In genomic region chr17:82299452-82299851, GRCh38 we compare ENCODE assay signal across 14 cellular contexts. TPM values are rescaled to one million over a fixed set of nuclear protein-coding genes. Genes with fewer than 3 reads are reported as not detected.
DNase-seq lines count a peak whose midpoint lies in the region; ATAC-seq, FAIRE-seq and TF ChIP-seq lines count a peak whose summit lies in the region.
"Had no signal": no experiment of that assay in that cellular context is flagged by ENCODE, and none has a peak within 500 bp of the region (broad histone marks: within the 10 kb centered on the region; RNA-seq: fewer than 3 reads in every experiment).

No MANE protein-coding gene starts in this region.

- intact Hi-C loops in activated T-helper 2 cell treated with anti-CD3 and anti-CD28 coated beads, Interferon-gamma antibody, Interleukin-2, Interleukin-4, amounts not matched to agents 10 μg/mL and 5 μg/mL and 100 μg/mL, durations not matched to agents 14 hours and 24 hours and 36 hours (cut with micrococcal nuclease), result no loop called here
- intact Hi-C loops in natural killer cell (cut with micrococcal nuclease), result loop anchor here (5.0 kb wide), 1 partner anchor 82 kb away; no protein-coding TSS in a partner anchor

- TF ChIP-seq CTCF in 22Rv1 (IDR thresholded peaks at IDR 0.05) (no peak), natural killer cell (IDR thresholded peaks at IDR 0.05) (no peak)

- peaks cover 2% of the 10 kb centered on the region for H3K36me3 Mint-ChIP-seq in activated T-helper 2 cell treated with anti-CD3 and anti-CD28 coated beads, Interferon-gamma antibody, Interleukin-2, Interleukin-4, amounts not matched to agents 10 μg/mL and 5 μg/mL and 100 μg/mL, durations not matched to agents 14 hours and 24 hours and 36 hours (ENCODE audit: low read depth)
- H3K36me3 Mint-ChIP-seq in natural killer cell, result no peaks in the 10 kb centered on the region

- H3K27ac Mint-ChIP-seq in activated T-helper 2 cell treated with anti-CD3 and anti-CD28 coated beads, Interferon-gamma antibody, Interleukin-2, Interleukin-4, amounts not matched to agents 10 μg/mL and 5 μg/mL and 100 μg/mL, durations not matched to agents 14 hours and 24 hours and 36 hours, result peak overlapping the region; percentile 100
- peak overlapping the region; percentile 99 for H3K27ac Mint-ChIP-seq in natural killer cell

- H3K27ac ChIP-seq in 22Rv1, result peak overlapping the region; percentile 97

- no peak for ATAC-seq in natural killer cell
- ATAC-seq in GM21360 (IDR thresholded peaks at IDR 0.05; ENCODE audit: unreplicated experiment), result no peak
- ATAC-seq in esophagus mucosa, result no peak
- ATAC-seq: activated CD4-positive, CD25-positive, alpha-beta regulatory T cell treated with anti-CD3 and anti-CD28 coated beads, Interleukin-2, amount 50 U/mL, for 24 hours had no signal

- peaks cover 63% of the 10 kb centered on the region for H3K4me1 Mint-ChIP-seq in activated T-helper 2 cell treated with anti-CD3 and anti-CD28 coated beads, Interferon-gamma antibody, Interleukin-2, Interleukin-4, amounts not matched to agents 10 μg/mL and 5 μg/mL and 100 μg/mL, durations not matched to agents 14 hours and 24 hours and 36 hours (ENCODE audit: low read depth)
- H3K4me1 Mint-ChIP-seq in natural killer cell, result peaks cover 63 to 88% of the 10 kb centered on the region in 2 donors

- H3K4me3 Mint-ChIP-seq in activated T-helper 2 cell treated with anti-CD3 and anti-CD28 coated beads, Interferon-gamma antibody, Interleukin-2, Interleukin-4, amounts not matched to agents 10 μg/mL and 5 μg/mL and 100 μg/mL, durations not matched to agents 14 hours and 24 hours and 36 hours (ENCODE audit: low read depth), result peak overlapping the region; percentile 89
- H3K4me3 Mint-ChIP-seq in natural killer cell, result peak overlapping the region; percentile 92

- no peaks in the 10 kb centered on the region for H3K36me3 ChIP-seq in H7 (replicated peaks; ENCODE audit: control insufficient read depth, insufficient read depth, low read length)

- no peak for FAIRE-seq in urothelium cell line (lab: Jason Lieb, UNC)
- FAIRE-seq: astrocyte had no signal

- no peaks in the 10 kb centered on the region for H3K27me3 ChIP-seq in H7 (ENCODE audit: control insufficient read depth, insufficient read depth, low read length)

- H3K9me3 Mint-ChIP-seq in activated T-helper 2 cell treated with anti-CD3 and anti-CD28 coated beads, Interferon-gamma antibody, Interleukin-2, Interleukin-4, amounts not matched to agents 10 μg/mL and 5 μg/mL and 100 μg/mL, durations not matched to agents 14 hours and 24 hours and 36 hours, result no peaks in the 10 kb centered on the region
- no peaks in the 10 kb centered on the region for H3K9me3 Mint-ChIP-seq in natural killer cell

- no peak overlapping the region for H3K4me3 ChIP-seq in H7 (ENCODE audit: insufficient read depth, low read depth, low read length)

- peak; percentile 68 for DNase-seq in H7
- DNase-seq in activated T-helper 2 cell treated with anti-CD3 and anti-CD28 coated beads, Interferon-gamma antibody, Interleukin-2, Interleukin-4, amounts not matched to agents 10 μg/mL and 5 μg/mL and 100 μg/mL, durations not matched to agents 14 hours and 24 hours and 36 hours (ENCODE audit: low spot score), result peak; percentile 35
- DNase-seq in natural killer cell, result no peak
- no peak for DNase-seq in urothelium cell line (ENCODE audit: low spot score)
- DNase-seq in occipital lobe (lab: John Stamatoyannopoulos, UW), result no peak
- DNase-seq: MV-4-11, NCI-H510A treated with DMSO at 0.1 percent for 48 hours, SHP77, substantia nigra had no signal

- H3K27me3 Mint-ChIP-seq in activated T-helper 2 cell treated with anti-CD3 and anti-CD28 coated beads, Interferon-gamma antibody, Interleukin-2, Interleukin-4, amounts not matched to agents 10 μg/mL and 5 μg/mL and 100 μg/mL, durations not matched to agents 14 hours and 24 hours and 36 hours (ENCODE audit: low read depth), result no peaks in the 10 kb centered on the region
- H3K27me3 Mint-ChIP-seq in natural killer cell (ENCODE audit: low read depth in 2 of 2), result no peaks in the 10 kb centered on the region

RNA-seq across cellular contexts. Expression of gene CD7, which starts 18.0 kb away (rescaled TPM):
- total RNA-seq in H7 (2014; rRNA removed; shearing (Covaris generic)), result 0.38 and 1.7 TPM in 2 replicates
- total RNA-seq in activated T-helper 2 cell treated with anti-CD3 and anti-CD28 coated beads, Interferon-gamma antibody, Interleukin-2, Interleukin-4, amounts not matched to agents 10 μg/mL and 5 μg/mL and 100 μg/mL, durations not matched to agents 14 hours and 24 hours and 36 hours, result 345 and 351 TPM in 2 replicates
- total RNA-seq in natural killer cell (100 to 1,000 TPM; 464 to 564 (median 522) TPM), esophagus mucosa (0.80 TPM), occipital lobe (not detected)

RNA-seq across cellular contexts. Expression of gene CSNK1D, which starts 26.0 kb away (rescaled TPM):
- total RNA-seq in H7 (2014; rRNA removed; shearing (Covaris generic)), result 31.7 and 37.3 TPM in 2 replicates
- 139 and 151 TPM in 2 replicates for total RNA-seq in activated T-helper 2 cell treated with anti-CD3 and anti-CD28 coated beads, Interferon-gamma antibody, Interleukin-2, Interleukin-4, amounts not matched to agents 10 μg/mL and 5 μg/mL and 100 μg/mL, durations not matched to agents 14 hours and 24 hours and 36 hours
- total RNA-seq in natural killer cell (100 to 1,000 TPM; 423 to 475 (median 468) TPM), esophagus mucosa (65.7 TPM), occipital lobe (23.9 TPM)

RNA-seq across cellular contexts. Expression of gene SECTM1, which starts 34.1 kb away (rescaled TPM):
- total RNA-seq in H7 (2014; rRNA removed; shearing (Covaris generic)), result 0.44 and 0.94 TPM in 2 replicates
- total RNA-seq in activated T-helper 2 cell treated with anti-CD3 and anti-CD28 coated beads, Interferon-gamma antibody, Interleukin-2, Interleukin-4, amounts not matched to agents 10 μg/mL and 5 μg/mL and 100 μg/mL, durations not matched to agents 14 hours and 24 hours and 36 hours, result 2.7 and 3.7 TPM in 2 replicates
- total RNA-seq in natural killer cell, result 10 to 100 TPM in 1 of 3 donors, 1 to 10 TPM in 2; 3.6 to 11.2 (median 6.3) TPM
- 6.3 TPM for total RNA-seq in esophagus mucosa
- total RNA-seq in occipital lobe, result 0.78 TPM

RNA-seq across cellular contexts. Expression of gene TEX19, which starts 59.6 kb away (rescaled TPM):
- 1.1 and 1.9 TPM in 2 replicates for total RNA-seq in H7 (2014; rRNA removed; shearing (Covaris generic))
- total RNA-seq in activated T-helper 2 cell treated with anti-CD3 and anti-CD28 coated beads, Interferon-gamma antibody, Interleukin-2, Interleukin-4, amounts not matched to agents 10 μg/mL and 5 μg/mL and 100 μg/mL, durations not matched to agents 14 hours and 24 hours and 36 hours, result not detected in 2 replicates
- not detected for total RNA-seq in natural killer cell
- not detected for total RNA-seq in esophagus mucosa
- total RNA-seq in occipital lobe, result not detected
- total RNA-seq: astrocyte had no signal

Comparison
In these comparisons a context has a peak if more than half of its experiments do, and no peak if none do; other contexts are left out.
1. DNase-seq: peak in H7 (single experiment) and activated T-helper 2 cell treated with anti-CD3 and anti-CD28 coated beads, Interferon-gamma antibody, Interleukin-2, Interleukin-4, amounts not matched to agents 10 μg/mL and 5 μg/mL and 100 μg/mL, durations not matched to agents 14 hours and 24 hours and 36 hours (single experiment); none in natural killer cell (single experiment), urothelium cell line (single experiment) and occipital lobe (single experiment).
2. RNA of gene CD7, which starts 18.0 kb away (total RNA-seq): 464 to 564 TPM in natural killer cell and 345 to 351 TPM in activated T-helper 2 cell treated with anti-CD3 and anti-CD28 coated beads, Interferon-gamma antibody, Interleukin-2, Interleukin-4, amounts not matched to agents 10 μg/mL and 5 μg/mL and 100 μg/mL, durations not matched to agents 14 hours and 24 hours and 36 hours; 0.80 TPM in esophagus mucosa (single experiment), 0.38 to 1.7 TPM in H7 and not detected in occipital lobe (single experiment); every median in the first group is over 100 times any median in the second.